ENCODE assay signal across 18 cellular contexts in genomic region chr2:220227272-220227920, GRCh38.
DNase-seq lines count a peak whose midpoint lies in the region; ATAC-seq and TF ChIP-seq lines count a peak whose summit lies in the region.
"Had no signal": no experiment of that assay in that cellular context is flagged by ENCODE, and none has a peak within 500 bp of the region (broad histone marks: within the 10 kb centered on the region; RNA-seq: fewer than 3 reads in every experiment).

No MANE protein-coding gene starts in this region.

- no peak overlapping the region for H3K9ac ChIP-seq in MM.1S (ENCODE audit: low read length)
- H3K9ac ChIP-seq: BLaER1, parathyroid adenoma had no signal

- H3K27me3 Mint-ChIP-seq in HFFc6 (ENCODE audit: insufficient read depth) = 0 out of 2 replicates have a peak, but pooled peaks cover 2% of the 10 kb centered on the region
- H3K27me3 Mint-ChIP-seq: activated naive CD8-positive, alpha-beta T cell treated with anti-CD3 and anti-CD28 coated beads for 36 hours; dendritic cell treated with granulocyte-macrophage colony-stimulating factor and Interleukin-4, amounts not matched to agents 40 ng/mL and 50 ng/mL, for 4 days; T-helper 17 cell had no signal

- no peaks in the 10 kb centered on the region for H3K9me2 ChIP-seq in MM.1S (replicated peaks; ENCODE audit: insufficient read depth, low read length)

- H2AFZ ChIP-seq in MM.1S (ENCODE audit: low read length) = no peak overlapping the region
- H2AFZ ChIP-seq: parathyroid adenoma had no signal

- TF ChIP-seq CTCF in HFFc6 (IDR thresholded peaks at IDR 0.05) = no peak
- no peak for TF ChIP-seq CTCF in astrocyte of the cerebellum (IDR thresholded peaks at IDR 0.05; ENCODE audit: low read depth, low read length, missing control alignments)
- no peak for TF ChIP-seq CTCF in left lung (IDR thresholded peaks at IDR 0.05)
- TF ChIP-seq CTCF in MM.1S (IDR thresholded peaks at IDR 0.05; ENCODE audit: low read length) = no peak

- no peaks in the 10 kb centered on the region for H3K9me3 ChIP-seq in left lung
- H3K9me3 ChIP-seq in MM.1S (replicated peaks; ENCODE audit: insufficient read depth, low read length) = no peaks in the 10 kb centered on the region
- H3K9me3 ChIP-seq: BLaER1, esophagus muscularis mucosa, thoracic aorta had no signal

- H3K79me2 ChIP-seq in MM.1S (ENCODE audit: low read length) = no peaks in the 10 kb centered on the region
- H3K79me2 ChIP-seq: parathyroid adenoma had no signal

- no peak overlapping the region for H3K4me3 ChIP-seq in astrocyte of the cerebellum (ENCODE audit: low read depth, low read length)
- no peak overlapping the region for H3K4me3 ChIP-seq in left lung
- no peak overlapping the region for H3K4me3 ChIP-seq in MM.1S (ENCODE audit: low read length)
- H3K4me3 ChIP-seq: BLaER1, esophagus muscularis mucosa, thoracic aorta had no signal

- peak overlapping the region; percentile 85 for H3K4me3 Mint-ChIP-seq in HFFc6
- H3K4me3 Mint-ChIP-seq: activated naive CD8-positive, alpha-beta T cell treated with anti-CD3 and anti-CD28 coated beads for 36 hours; dendritic cell treated with granulocyte-macrophage colony-stimulating factor and Interleukin-4, amounts not matched to agents 40 ng/mL and 50 ng/mL, for 4 days; T-helper 17 cell had no signal

- in situ Hi-C loops in astrocyte of the cerebellum (cut with HindIII; ENCODE audit: low sequenced_read_pairs) = loop anchor here (5.0 kb wide), 1 partner anchor 35 kb away; no protein-coding TSS in a partner anchor

- intact Hi-C loops in left lung (cut with DNase I) = no loop called here

- H3K4me1 Mint-ChIP-seq in HFFc6 (ENCODE audit: low read depth) = peaks cover 87% of the 10 kb centered on the region
- H3K4me1 Mint-ChIP-seq: activated naive CD8-positive, alpha-beta T cell treated with anti-CD3 and anti-CD28 coated beads for 36 hours; T-helper 17 cell had no signal

- H3K27ac Mint-ChIP-seq in HFFc6 = peak overlapping the region; percentile 96
- H3K27ac Mint-ChIP-seq: activated naive CD8-positive, alpha-beta T cell treated with anti-CD3 and anti-CD28 coated beads for 36 hours; dendritic cell treated with granulocyte-macrophage colony-stimulating factor and Interleukin-4, amounts not matched to agents 40 ng/mL and 50 ng/mL, for 4 days; T-helper 17 cell had no signal

- H3K4me2 ChIP-seq in MM.1S (ENCODE audit: low read depth, low read length) = no peak overlapping the region
- H3K4me2 ChIP-seq: BLaER1 had no signal

- no peaks in the 10 kb centered on the region for H3K36me3 Mint-ChIP-seq in HFFc6 (ENCODE audit: low read depth)
- H3K36me3 Mint-ChIP-seq: activated naive CD8-positive, alpha-beta T cell treated with anti-CD3 and anti-CD28 coated beads for 36 hours had no signal

- DNase-seq in AG08395 (ENCODE audit: low spot score) (peak; percentile 68), HFFc6 (peak; percentile 77), astrocyte of the cerebellum (ENCODE audit: low read depth) (peak; percentile 22), left lung (no peak), NCI-H1694 treated with DMSO at 0.1 percent for 48 hours (lab: John Stamatoyannopoulos, UW) (no peak), islet precursor cell (no peak), MM.1S (no peak)
- DNase-seq: activated CD4-positive, alpha-beta T cell treated with anti-CD3 and anti-CD28 coated beads for 1 hour; activated naive CD8-positive, alpha-beta T cell treated with anti-CD3 and anti-CD28 coated beads for 36 hours; mesendoderm; NCI-H1092; T-helper 17 cell had no signal

- H3K4me1 ChIP-seq in left lung = no peaks in the 10 kb centered on the region
- H3K4me1 ChIP-seq in MM.1S (ENCODE audit: low read length) = no peaks in the 10 kb centered on the region
- H3K4me1 ChIP-seq: BLaER1, esophagus muscularis mucosa, parathyroid adenoma had no signal

- no peak overlapping the region for H3K27ac ChIP-seq in left lung
- no peak overlapping the region for H3K27ac ChIP-seq in MM.1S (ENCODE audit: low read length)
- H3K27ac ChIP-seq: BLaER1, esophagus muscularis mucosa, parathyroid adenoma, thoracic aorta had no signal

- no peaks in the 10 kb centered on the region for H4K20me1 ChIP-seq in MM.1S (ENCODE audit: insufficient read depth, low read length)
- H4K20me1 ChIP-seq: BLaER1 had no signal

- H3K27me3 ChIP-seq in left lung (no peaks in the 10 kb centered on the region), MM.1S (replicated peaks; ENCODE audit: insufficient read depth, low read length) (no peaks in the 10 kb centered on the region)
- H3K27me3 ChIP-seq: BLaER1 had no signal

- peak; percentile 68 for ATAC-seq in left lung
- ATAC-seq in HG03280 (IDR thresholded peaks at IDR 0.05; ENCODE audit: unreplicated experiment) = no peak
- ATAC-seq: T-helper 17 cell had no signal

- no peaks in the 10 kb centered on the region for H3K9me3 Mint-ChIP-seq in HFFc6
- H3K9me3 Mint-ChIP-seq: activated naive CD8-positive, alpha-beta T cell treated with anti-CD3 and anti-CD28 coated beads for 36 hours; dendritic cell treated with granulocyte-macrophage colony-stimulating factor and Interleukin-4, amounts not matched to agents 40 ng/mL and 50 ng/mL, for 4 days had no signal

- H3F3A ChIP-seq in MM.1S (ENCODE audit: insufficient read depth, low read length) = no peaks in the 10 kb centered on the region

- H3K36me3 ChIP-seq in left lung = no peaks in the 10 kb centered on the region
- no peaks in the 10 kb centered on the region for H3K36me3 ChIP-seq in MM.1S (replicated peaks; ENCODE audit: insufficient read depth, low read length)
- H3K36me3 ChIP-seq: BLaER1, esophagus muscularis mucosa, thoracic aorta had no signal

Comparison
In these comparisons a context has a peak if more than half of its experiments do, and no peak if none do; other contexts are left out.
1. DNase-seq: peak in AG08395 (single experiment), HFFc6 (single experiment) and astrocyte of the cerebellum (single experiment); none in left lung (0 of 2), NCI-H1694 treated with DMSO at 0.1 percent for 48 hours (single experiment), islet precursor cell (single experiment) and MM.1S (single experiment).